Comparison of ENCODE assay signal across 25 cellular contexts in genomic region chr16:71262391-71262790, GRCh38. TPM values are rescaled to one million over a fixed set of nuclear protein-coding genes. Genes with fewer than 3 reads are reported as not detected.
"Had no signal": no experiment of that assay in that cellular context is flagged by ENCODE, and none has a peak within 500 bp of the region (broad histone marks: within the 10 kb centered on the region; RNA-seq: fewer than 3 reads in every experiment).

No MANE protein-coding gene starts in this region.

- H3K4me3 ChIP-seq: colonic mucosa, dorsolateral prefrontal cortex, esophagus squamous epithelium, gastrocnemius medialis, heart right ventricle, left lung, lower lobe of right lung had no signal

- H3K27ac ChIP-seq: colonic mucosa, dorsolateral prefrontal cortex, epithelial cell of prostate, esophagus squamous epithelium, gastrocnemius medialis, heart right ventricle, left lung, lower lobe of right lung had no signal

- DNase-seq: colonic mucosa; cortex of kidney; dorsolateral prefrontal cortex; effector CD4-positive, alpha-beta T cell; effector memory CD4-positive, alpha-beta T cell; erythroblast; esophagus squamous epithelium; foreskin fibroblast; foreskin melanocyte; gastrocnemius medialis; glutamatergic neuron; head of caudate nucleus; heart right ventricle; hippocampal formation; left cardiac atrium; left lung; left ventricle myocardium superior; lower lobe of right lung; mesenchymal stem cell; naive thymus-derived CD4-positive, alpha-beta T cell had no signal

- H3K9me3 ChIP-seq: colonic mucosa, esophagus squamous epithelium, gastrocnemius medialis, heart right ventricle, left lung, lower lobe of right lung had no signal

- H3K27me3 ChIP-seq: colonic mucosa, dorsolateral prefrontal cortex, esophagus squamous epithelium, gastrocnemius medialis, left lung had no signal

- H3K4me1 ChIP-seq: colonic mucosa, esophagus squamous epithelium, gastrocnemius medialis, heart right ventricle, left lung, lower lobe of right lung had no signal

- H3K36me3 ChIP-seq: colonic mucosa, esophagus squamous epithelium, gastrocnemius medialis, heart right ventricle, left lung, lower lobe of right lung had no signal

- FAIRE-seq: islet of Langerhans, keratinocyte had no signal

RNA-seq across cellular contexts. Expression of gene HYDIN, which starts 31.9 kb away (rescaled TPM):
- total RNA-seq: glomerular endothelial cell, lung microvascular endothelial cell had no signal
- polyA plus RNA-seq: naive thymus-derived CD4-positive, alpha-beta T cell had no signal
